In the genomic region with DNA sequence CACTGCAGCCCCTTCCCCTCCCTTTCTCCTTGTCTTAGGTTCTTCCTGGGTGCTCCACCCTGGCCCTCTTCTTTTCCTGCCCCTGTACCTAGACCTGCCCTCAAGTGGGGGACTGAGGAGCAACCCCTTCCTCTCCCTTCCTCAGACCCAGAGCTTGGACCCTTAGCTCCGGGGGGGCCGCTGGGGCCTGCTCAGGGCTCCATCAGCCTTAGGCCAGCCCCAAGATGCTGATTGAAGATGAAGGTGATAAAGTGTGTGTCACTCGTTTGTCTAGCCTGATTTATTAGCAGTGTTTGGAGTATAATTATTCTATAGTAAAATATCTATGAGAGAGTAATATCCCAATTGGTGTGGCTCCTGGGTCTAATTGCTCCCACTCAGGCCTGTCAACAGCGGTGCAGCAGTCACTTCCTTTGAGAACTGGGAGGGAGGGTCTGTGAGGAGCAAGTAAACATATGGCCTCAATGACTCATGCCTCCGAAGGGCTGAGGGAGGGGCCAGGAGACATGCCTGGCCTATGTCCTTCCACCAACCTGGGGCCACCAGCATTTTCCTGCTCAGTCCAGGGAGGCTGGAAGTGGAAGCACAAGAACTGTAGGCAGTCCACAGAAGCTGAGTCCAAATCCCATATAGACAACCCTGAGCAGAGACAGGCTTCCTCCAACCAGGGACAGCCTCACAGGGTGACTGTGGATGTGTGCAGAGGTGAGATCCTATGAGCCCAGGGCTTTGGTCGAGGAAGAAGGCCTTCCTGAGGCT, we compare ENCODE assay signal across 1 cellular context.
A peak's percentile ranks its signal among the peaks of the same experiment; 100 is the strongest.
TF ChIP-seq lines count a peak whose summit lies in the region.

No MANE protein-coding gene starts in this region.

TF ChIP-seq in K562, 482 proteins besides CTCF, POLR2A, EP300 and RAD21 (continued from another document and continues in another):
- TF ChIP-seq, protein P1, sequence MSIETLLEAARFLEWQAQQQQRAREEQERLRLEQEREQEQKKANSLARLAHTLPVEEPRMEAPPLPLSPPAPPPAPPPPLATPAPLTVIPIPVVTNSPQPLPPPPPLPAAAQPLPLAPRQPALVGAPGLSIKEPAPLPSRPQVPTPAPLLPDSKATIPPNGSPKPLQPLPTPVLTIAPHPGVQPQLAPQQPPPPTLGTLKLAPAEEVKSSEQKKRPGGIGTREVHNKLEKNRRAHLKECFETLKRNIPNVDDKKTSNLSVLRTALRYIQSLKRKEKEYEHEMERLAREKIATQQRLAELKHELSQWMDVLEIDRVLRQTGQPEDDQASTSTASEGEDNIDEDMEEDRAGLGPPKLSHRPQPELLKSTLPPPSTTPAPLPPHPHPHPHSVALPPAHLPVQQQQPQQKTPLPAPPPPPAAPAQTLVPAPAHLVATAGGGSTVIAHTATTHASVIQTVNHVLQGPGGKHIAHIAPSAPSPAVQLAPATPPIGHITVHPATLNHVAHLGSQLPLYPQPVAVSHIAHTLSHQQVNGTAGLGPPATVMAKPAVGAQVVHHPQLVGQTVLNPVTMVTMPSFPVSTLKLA (conservative IDR thresholded peaks at IDR 0.05) = 0 out of 4 replicates have a peak, but pooled peaks of 1 of the 2 experiments have one; percentile 18
- TF ChIP-seq TCFL5 (CRISPR knock-in tag; conservative IDR thresholded peaks at IDR 0.05) = no peak
- no peak for TF ChIP-seq U2AF2 (optimal IDR thresholded peaks at IDR 0.05; ENCODE audit: low read depth, low read length)
- peak; percentile 9; the same call in 1 of the 2 replicates for TF ChIP-seq RB1 (IDR thresholded peaks at IDR 0.05; ENCODE audit: low read depth)
- TF ChIP-seq TCF3 (CRISPR knock-in tag; IDR thresholded peaks at IDR 0.05) = no peak
- no peak for TF ChIP-seq FOXP1 (CRISPR knock-in tag; IDR thresholded peaks at IDR 0.05)
- TF ChIP-seq ZZZ3 (IDR thresholded peaks at IDR 0.05) = no peak
- peak; percentile 40 for TF ChIP-seq POLR2B (IDR thresholded peaks at IDR 0.05; ENCODE audit: low read depth, partially characterized antibody)
- TF ChIP-seq CCAR2 (IDR thresholded peaks at IDR 0.05; ENCODE audit: low read depth, low read length) = no peak
- no peak for TF ChIP-seq SMAD2 (IDR thresholded peaks at IDR 0.05; ENCODE audit: low read depth, low read length)
- no peak for TF ChIP-seq TBL1XR1 (IDR thresholded peaks at IDR 0.05; ENCODE audit: low read length in 2 of 2)
- TF ChIP-seq, protein P2, sequence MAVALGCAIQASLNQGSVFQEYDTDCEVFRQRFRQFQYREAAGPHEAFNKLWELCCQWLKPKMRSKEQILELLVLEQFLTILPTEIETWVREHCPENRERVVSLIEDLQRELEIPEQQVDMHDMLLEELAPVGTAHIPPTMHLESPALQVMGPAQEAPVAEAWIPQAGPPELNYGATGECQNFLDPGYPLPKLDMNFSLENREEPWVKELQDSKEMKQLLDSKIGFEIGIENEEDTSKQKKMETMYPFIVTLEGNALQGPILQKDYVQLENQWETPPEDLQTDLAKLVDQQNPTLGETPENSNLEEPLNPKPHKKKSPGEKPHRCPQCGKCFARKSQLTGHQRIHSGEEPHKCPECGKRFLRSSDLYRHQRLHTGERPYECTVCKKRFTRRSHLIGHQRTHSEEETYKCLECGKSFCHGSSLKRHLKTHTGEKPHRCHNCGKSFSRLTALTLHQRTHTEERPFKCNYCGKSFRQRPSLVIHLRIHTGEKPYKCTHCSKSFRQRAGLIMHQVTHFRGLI (CRISPR knock-in tag; IDR thresholded peaks at IDR 0.05) = no peak
- peak; percentile 40 to 47; a peak in 3 of 4 replicates for TF ChIP-seq NRF1 (conservative IDR thresholded peaks at IDR 0.05 in 1 of 2, IDR thresholded peaks at IDR 0.05 in 1 of 2)
- TF ChIP-seq, protein P3, sequence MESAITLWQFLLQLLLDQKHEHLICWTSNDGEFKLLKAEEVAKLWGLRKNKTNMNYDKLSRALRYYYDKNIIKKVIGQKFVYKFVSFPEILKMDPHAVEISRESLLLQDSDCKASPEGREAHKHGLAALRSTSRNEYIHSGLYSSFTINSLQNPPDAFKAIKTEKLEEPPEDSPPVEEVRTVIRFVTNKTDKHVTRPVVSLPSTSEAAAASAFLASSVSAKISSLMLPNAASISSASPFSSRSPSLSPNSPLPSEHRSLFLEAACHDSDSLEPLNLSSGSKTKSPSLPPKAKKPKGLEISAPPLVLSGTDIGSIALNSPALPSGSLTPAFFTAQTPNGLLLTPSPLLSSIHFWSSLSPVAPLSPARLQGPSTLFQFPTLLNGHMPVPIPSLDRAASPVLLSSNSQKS (CRISPR knock-in tag; IDR thresholded peaks at IDR 0.05) = no peak
- TF ChIP-seq SRSF7 (optimal IDR thresholded peaks at IDR 0.05; ENCODE audit: low read depth, low read length) = no peak
- no peak for TF ChIP-seq ZNF695 (CRISPR knock-in tag; IDR thresholded peaks at IDR 0.05)
- TF ChIP-seq CAMTA2 (CRISPR knock-in tag; conservative IDR thresholded peaks at IDR 0.05) = no peak
- TF ChIP-seq, protein P4, sequence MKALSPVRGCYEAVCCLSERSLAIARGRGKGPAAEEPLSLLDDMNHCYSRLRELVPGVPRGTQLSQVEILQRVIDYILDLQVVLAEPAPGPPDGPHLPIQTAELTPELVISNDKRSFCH (CRISPR knock-in tag; IDR thresholded peaks at IDR 0.05) = no peak
- TF ChIP-seq, protein P4 (tag; IDR thresholded peaks at IDR 0.05) = no peak
- TF ChIP-seq OTX1 (CRISPR knock-in tag; IDR thresholded peaks at IDR 0.05) = no peak
- TF ChIP-seq, protein P5, sequence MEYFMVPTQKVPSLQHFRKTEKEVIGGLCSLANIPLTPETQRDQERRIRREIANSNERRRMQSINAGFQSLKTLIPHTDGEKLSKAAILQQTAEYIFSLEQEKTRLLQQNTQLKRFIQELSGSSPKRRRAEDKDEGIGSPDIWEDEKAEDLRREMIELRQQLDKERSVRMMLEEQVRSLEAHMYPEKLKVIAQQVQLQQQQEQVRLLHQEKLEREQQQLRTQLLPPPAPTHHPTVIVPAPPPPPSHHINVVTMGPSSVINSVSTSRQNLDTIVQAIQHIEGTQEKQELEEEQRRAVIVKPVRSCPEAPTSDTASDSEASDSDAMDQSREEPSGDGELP (CRISPR knock-in tag; IDR thresholded peaks at IDR 0.05; ENCODE audit: borderline replicate concordance) = peak; percentile 68
- TF ChIP-seq MTA3 (IDR thresholded peaks at IDR 0.05; ENCODE audit: borderline replicate concordance) = no peak
- TF ChIP-seq RBM34 (IDR thresholded peaks at IDR 0.05; ENCODE audit: borderline replicate concordance, insufficient read depth, low read length) = no peak
- no peak for TF ChIP-seq HEY1 (CRISPR knock-in tag; IDR thresholded peaks at IDR 0.05; ENCODE audit: borderline replicate concordance)
- peak; percentile 39; the same call in 1 of the 2 replicates for TF ChIP-seq RBFOX2 (IDR thresholded peaks at IDR 0.05; ENCODE audit: low read depth, low read length)
- no peak for TF ChIP-seq TEAD2 (tag; IDR thresholded peaks at IDR 0.05)
- no peak for TF ChIP-seq HNRNPK (IDR thresholded peaks at IDR 0.05; ENCODE audit: low read depth, low read length, poor library complexity, severe bottlenecking)
- TF ChIP-seq SUPT5H (IDR thresholded peaks at IDR 0.05) = peak; percentile 48; the same call in 1 of the 2 replicates
- no peak for TF ChIP-seq NFXL1 (CRISPR knock-in tag; IDR thresholded peaks at IDR 0.05)
- no peak for TF ChIP-seq KDM4B (IDR thresholded peaks at IDR 0.05; ENCODE audit: borderline replicate concordance in 2 of 2, low read depth in 1 of 2)
- no peak for TF ChIP-seq ZNF696 (CRISPR knock-in tag; conservative IDR thresholded peaks at IDR 0.05)
- TF ChIP-seq HDAC2 (IDR thresholded peaks at IDR 0.05) = 0 out of 2 replicates have a peak, but pooled peaks have one; percentile 29
- TF ChIP-seq CBFB (CRISPR knock-in tag; IDR thresholded peaks at IDR 0.05) = no peak
- TF ChIP-seq ZNF143 (CRISPR knock-in tag; IDR thresholded peaks at IDR 0.05) = no peak
- TF ChIP-seq, protein P6, sequence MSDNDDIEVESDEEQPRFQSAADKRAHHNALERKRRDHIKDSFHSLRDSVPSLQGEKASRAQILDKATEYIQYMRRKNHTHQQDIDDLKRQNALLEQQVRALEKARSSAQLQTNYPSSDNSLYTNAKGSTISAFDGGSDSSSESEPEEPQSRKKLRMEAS (CRISPR knock-in tag; IDR thresholded peaks at IDR 0.05) = peak; percentile 43; the same call in 1 of the 2 replicates
- TF ChIP-seq, protein P7, sequence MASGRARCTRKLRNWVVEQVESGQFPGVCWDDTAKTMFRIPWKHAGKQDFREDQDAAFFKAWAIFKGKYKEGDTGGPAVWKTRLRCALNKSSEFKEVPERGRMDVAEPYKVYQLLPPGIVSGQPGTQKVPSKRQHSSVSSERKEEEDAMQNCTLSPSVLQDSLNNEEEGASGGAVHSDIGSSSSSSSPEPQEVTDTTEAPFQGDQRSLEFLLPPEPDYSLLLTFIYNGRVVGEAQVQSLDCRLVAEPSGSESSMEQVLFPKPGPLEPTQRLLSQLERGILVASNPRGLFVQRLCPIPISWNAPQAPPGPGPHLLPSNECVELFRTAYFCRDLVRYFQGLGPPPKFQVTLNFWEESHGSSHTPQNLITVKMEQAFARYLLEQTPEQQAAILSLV (tag; IDR thresholded peaks at IDR 0.05) = no peak
- TF ChIP-seq ZFP1 (CRISPR knock-in tag; IDR thresholded peaks at IDR 0.05) = no peak
- TF ChIP-seq PHF8 (IDR thresholded peaks at IDR 0.05; ENCODE audit: borderline replicate concordance, low read length) = peak; percentile 15; the same call in 1 of the 2 replicates
- TF ChIP-seq, protein P8, sequence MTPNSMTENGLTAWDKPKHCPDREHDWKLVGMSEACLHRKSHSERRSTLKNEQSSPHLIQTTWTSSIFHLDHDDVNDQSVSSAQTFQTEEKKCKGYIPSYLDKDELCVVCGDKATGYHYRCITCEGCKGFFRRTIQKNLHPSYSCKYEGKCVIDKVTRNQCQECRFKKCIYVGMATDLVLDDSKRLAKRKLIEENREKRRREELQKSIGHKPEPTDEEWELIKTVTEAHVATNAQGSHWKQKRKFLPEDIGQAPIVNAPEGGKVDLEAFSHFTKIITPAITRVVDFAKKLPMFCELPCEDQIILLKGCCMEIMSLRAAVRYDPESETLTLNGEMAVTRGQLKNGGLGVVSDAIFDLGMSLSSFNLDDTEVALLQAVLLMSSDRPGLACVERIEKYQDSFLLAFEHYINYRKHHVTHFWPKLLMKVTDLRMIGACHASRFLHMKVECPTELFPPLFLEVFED (CRISPR knock-in tag; conservative IDR thresholded peaks at IDR 0.05) = no peak
- TF ChIP-seq DACH1 (IDR thresholded peaks at IDR 0.05; ENCODE audit: partially characterized antibody) = no peak
- no peak for TF ChIP-seq GTF2E2 (tag; IDR thresholded peaks at IDR 0.05)
- TF ChIP-seq TGIF2 (CRISPR knock-in tag; IDR thresholded peaks at IDR 0.05) = no peak
- TF ChIP-seq, protein P9, sequence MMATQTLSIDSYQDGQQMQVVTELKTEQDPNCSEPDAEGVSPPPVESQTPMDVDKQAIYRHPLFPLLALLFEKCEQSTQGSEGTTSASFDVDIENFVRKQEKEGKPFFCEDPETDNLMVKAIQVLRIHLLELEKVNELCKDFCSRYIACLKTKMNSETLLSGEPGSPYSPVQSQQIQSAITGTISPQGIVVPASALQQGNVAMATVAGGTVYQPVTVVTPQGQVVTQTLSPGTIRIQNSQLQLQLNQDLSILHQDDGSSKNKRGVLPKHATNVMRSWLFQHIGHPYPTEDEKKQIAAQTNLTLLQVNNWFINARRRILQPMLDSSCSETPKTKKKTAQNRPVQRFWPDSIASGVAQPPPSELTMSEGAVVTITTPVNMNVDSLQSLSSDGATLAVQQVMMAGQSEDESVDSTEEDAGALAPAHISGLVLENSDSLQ (IDR thresholded peaks at IDR 0.05) = peak; percentile 76
- TF ChIP-seq, protein P10, sequence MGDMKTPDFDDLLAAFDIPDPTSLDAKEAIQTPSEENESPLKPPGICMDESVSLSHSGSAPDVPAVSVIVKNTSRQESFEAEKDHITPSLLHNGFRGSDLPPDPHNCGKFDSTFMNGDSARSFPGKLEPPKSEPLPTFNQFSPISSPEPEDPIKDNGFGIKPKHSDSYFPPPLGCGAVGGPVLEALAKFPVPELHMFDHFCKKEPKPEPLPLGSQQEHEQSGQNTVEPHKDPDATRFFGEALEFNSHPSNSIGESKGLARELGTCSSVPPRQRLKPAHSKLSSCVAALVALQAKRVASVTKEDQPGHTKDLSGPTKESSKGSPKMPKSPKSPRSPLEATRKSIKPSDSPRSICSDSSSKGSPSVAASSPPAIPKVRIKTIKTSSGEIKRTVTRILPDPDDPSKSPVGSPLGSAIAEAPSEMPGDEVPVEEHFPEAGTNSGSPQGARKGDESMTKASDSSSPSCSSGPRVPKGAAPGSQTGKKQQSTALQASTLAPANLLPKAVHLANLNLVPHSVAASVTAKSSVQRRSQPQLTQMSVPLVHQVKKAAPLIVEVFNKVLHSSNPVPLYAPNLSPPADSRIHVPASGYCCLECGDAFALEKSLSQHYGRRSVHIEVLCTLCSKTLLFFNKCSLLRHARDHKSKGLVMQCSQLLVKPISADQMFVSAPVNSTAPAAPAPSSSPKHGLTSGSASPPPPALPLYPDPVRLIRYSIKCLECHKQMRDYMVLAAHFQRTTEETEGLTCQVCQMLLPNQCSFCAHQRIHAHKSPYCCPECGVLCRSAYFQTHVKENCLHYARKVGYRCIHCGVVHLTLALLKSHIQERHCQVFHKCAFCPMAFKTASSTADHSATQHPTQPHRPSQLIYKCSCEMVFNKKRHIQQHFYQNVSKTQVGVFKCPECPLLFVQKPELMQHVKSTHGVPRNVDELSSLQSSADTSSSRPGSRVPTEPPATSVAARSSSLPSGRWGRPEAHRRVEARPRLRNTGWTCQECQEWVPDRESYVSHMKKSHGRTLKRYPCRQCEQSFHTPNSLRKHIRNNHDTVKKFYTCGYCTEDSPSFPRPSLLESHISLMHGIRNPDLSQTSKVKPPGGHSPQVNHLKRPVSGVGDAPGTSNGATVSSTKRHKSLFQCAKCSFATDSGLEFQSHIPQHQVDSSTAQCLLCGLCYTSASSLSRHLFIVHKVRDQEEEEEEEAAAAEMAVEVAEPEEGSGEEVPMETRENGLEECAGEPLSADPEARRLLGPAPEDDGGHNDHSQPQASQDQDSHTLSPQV (IDR thresholded peaks at IDR 0.05) = peak; percentile 82
- no peak for TF ChIP-seq BRD4 (IDR thresholded peaks at IDR 0.05)
- no peak for TF ChIP-seq ZNF79 (CRISPR knock-in tag; IDR thresholded peaks at IDR 0.05; ENCODE audit: low read depth)
- TF ChIP-seq SREBF1 (IDR thresholded peaks at IDR 0.05; ENCODE audit: borderline replicate concordance, low read depth, low read length) = no peak
- TF ChIP-seq ZFPM2 (CRISPR knock-in tag; IDR thresholded peaks at IDR 0.05) = no peak
- TF ChIP-seq ZNF212 (CRISPR knock-in tag; IDR thresholded peaks at IDR 0.05) = no peak
- no peak for TF ChIP-seq HDAC3 (IDR thresholded peaks at IDR 0.05; ENCODE audit: borderline replicate concordance, partially characterized antibody)
- TF ChIP-seq RCOR1 (IDR thresholded peaks at IDR 0.05; ENCODE audit: borderline replicate concordance in 1 of 2, low read depth in 2 of 2, low read length in 2 of 2) = 0 out of 4 replicates have a peak, but pooled peaks of 1 of the 2 experiments have one; percentile 18
- no peak for TF ChIP-seq NEUROD1 (IDR thresholded peaks at IDR 0.05; ENCODE audit: borderline replicate concordance, low read depth, low read length, partially characterized antibody)
- no peak for TF ChIP-seq ARHGAP35 (IDR thresholded peaks at IDR 0.05; ENCODE audit: partially characterized antibody)
- no peak; a peak in 1 of 4 replicates for TF ChIP-seq FOXK2 (conservative IDR thresholded peaks at IDR 0.05 in 1 of 2, IDR thresholded peaks at IDR 0.05 in 1 of 2; ENCODE audit: low read depth in 2 of 2)
- TF ChIP-seq SAP30 (IDR thresholded peaks at IDR 0.05; ENCODE audit: borderline replicate concordance, insufficient read depth, low read depth, low read length, poor library complexity, severe bottlenecking) = no peak
- TF ChIP-seq CSDE1 (IDR thresholded peaks at IDR 0.05) = no peak
